In the genomic region with DNA sequence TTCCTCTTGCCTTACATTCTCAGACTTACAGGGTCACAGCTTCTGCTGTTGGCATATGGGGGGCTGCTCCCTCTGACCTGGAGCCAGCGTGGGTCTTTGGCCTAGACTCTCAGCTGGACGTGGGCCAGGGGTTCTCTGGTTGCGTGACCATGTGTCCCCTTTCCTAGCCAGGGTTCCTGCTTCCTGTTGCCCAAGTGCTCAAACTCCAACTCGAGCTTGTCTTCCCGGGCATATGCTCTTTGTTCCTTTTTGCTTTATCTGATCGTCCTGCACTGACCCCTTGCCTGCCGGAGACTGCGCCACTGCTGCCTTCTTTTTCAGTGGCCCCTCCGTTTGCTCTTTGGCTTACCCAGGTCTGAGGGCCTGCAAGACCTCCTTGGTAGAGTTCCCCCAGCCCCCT, we compare ENCODE assay signal across 15 cellular contexts. TPM values are rescaled to one million over a fixed set of nuclear protein-coding genes. Genes with fewer than 3 reads are reported as not detected.
DNase-seq lines count a peak whose midpoint lies in the region; ATAC-seq, FAIRE-seq and TF ChIP-seq lines count a peak whose summit lies in the region.
"Had no signal": no experiment of that assay in that cellular context is flagged by ENCODE, and none has a peak within 500 bp of the region (broad histone marks: within the 10 kb centered on the region; RNA-seq: fewer than 3 reads in every experiment).

No MANE protein-coding gene starts in this region.

- H3K36me3 ChIP-seq in K562 (ENCODE audit: control insufficient read depth, insufficient read depth, low read length) (peaks cover 16% of the 10 kb centered on the region), pancreas (no peaks in the 10 kb centered on the region)
- H3K36me3 ChIP-seq: brain microvascular endothelial cell had no signal

- H3K9me1 ChIP-seq in K562 (ENCODE audit: control insufficient read depth, insufficient read depth, low read length), result no peaks in the 10 kb centered on the region

- no peak overlapping the region for H3K4me3 ChIP-seq in K562
- no peak overlapping the region for H3K4me3 ChIP-seq in pancreas

- intact Hi-C loops in K562 (cut with micrococcal nuclease), result loop anchor here (5.0 kb wide), 1 partner anchor 65 kb away; no protein-coding TSS in a partner anchor
- intact Hi-C loops in pancreas (cut with DNase I), result no loop called here

- H3K27me3 ChIP-seq in K562 (ENCODE audit: control insufficient read depth in 2 of 2, insufficient read depth in 2 of 2, low read length in 2 of 2) (no peaks in the 10 kb centered on the region), pancreas (no peaks in the 10 kb centered on the region)
- H3K27me3 ChIP-seq: brain microvascular endothelial cell, foreskin keratinocyte had no signal

- H3K4me2 ChIP-seq in K562 (ENCODE audit: insufficient read depth, low read length), result peak overlapping the region; percentile 21; the same call in 1 of the 2 replicates

- H4K20me1 ChIP-seq in K562 (replicated peaks; ENCODE audit: control insufficient read depth, insufficient read depth, low read length), result no peaks in the 10 kb centered on the region

- no peak overlapping the region for H2AFZ ChIP-seq in K562 (ENCODE audit: low read depth, low read length)

- TF ChIP-seq EP300 in K562 (IDR thresholded peaks at IDR 0.05; ENCODE audit: low read length), result no peak

- H3K4me1 ChIP-seq in K562 (replicated peaks in 1 of 2; ENCODE audit: control insufficient read depth in 2 of 2, insufficient read depth in 2 of 2, low read length in 2 of 2) (peaks cover 6 to 17% of the 10 kb centered on the region in 2 experiments), pancreas (no peaks in the 10 kb centered on the region)
- H3K4me1 ChIP-seq: foreskin keratinocyte had no signal

- peak overlapping the region in 1 of 2 experiments; percentile 47; a peak in 2 of 4 replicates for H3K9ac ChIP-seq in K562 (ENCODE audit: insufficient read depth in 1 of 2, low read depth in 2 of 2, low read length in 2 of 2)

- no TSS peak for BruUV-seq in K562 (replicated peaks; lab: Mats Ljungman, UMichigan)

- FAIRE-seq in GM12892 (lab: Jason Lieb, UNC) (peak; percentile 67), K562 (lab: Jason Lieb, UNC) (no peak), pancreas (lab: Jason Lieb, UNC) (no peak)

- H3K79me2 ChIP-seq in K562 (ENCODE audit: control insufficient read depth, insufficient read depth, low read length), result peaks cover 6% of the 10 kb centered on the region; the same call in 1 of the 3 replicates

- DNase-seq in GM12892 (ENCODE audit: insufficient read length) (no peak), K562 (ENCODE audit: extremely low read depth in 1 of 4, low spot score in 3 of 4) (no peak), cortex of kidney (lab: John Stamatoyannopoulos, UW) (no peak), dermis blood vessel endothelial cell (no peak), pancreas (no peak)
- DNase-seq: activated CD4-positive, alpha-beta T cell treated with anti-CD3 and anti-CD28 coated beads for 4 hours; brain microvascular endothelial cell; DND-41; effector memory CD8-positive, alpha-beta T cell; foreskin keratinocyte; OCI-M1; posterior cingulate gyrus had no signal

- TF ChIP-seq CTCF in K562 (IDR thresholded peaks at IDR 0.05 in 2 of 3, conservative IDR thresholded peaks at IDR 0.05 in 1 of 3; ENCODE audit: insufficient read depth in 2 of 3, low read depth in 1 of 3, low read length in 3 of 3) (no peak), pancreas (IDR thresholded peaks at IDR 0.05) (no peak)

- POLR2A ChIA-PET in K562 (lab: Yijun Ruan, JAX), result no interaction called here

- peak; percentile 6 for ATAC-seq in GM19351 (IDR thresholded peaks at IDR 0.05; ENCODE audit: unreplicated experiment)
- ATAC-seq in HG03175 (IDR thresholded peaks at IDR 0.05; ENCODE audit: unreplicated experiment), result peak; percentile 15
- ATAC-seq in K562, result peak; percentile 36; the same call in 2 of the 3 replicates
- no peak for ATAC-seq in GM21825 (IDR thresholded peaks at IDR 0.05; ENCODE audit: unreplicated experiment)
- no peak for ATAC-seq in pancreas
- ATAC-seq: effector memory CD8-positive, alpha-beta T cell; foreskin keratinocyte had no signal

- TF ChIP-seq POLR2A in GM12892 (IDR thresholded peaks at IDR 0.05; ENCODE audit: low read depth, low read length), result no peak
- TF ChIP-seq POLR2A in K562 (conservative IDR thresholded peaks at IDR 0.05), result no peak

- H3K9me3 ChIP-seq in K562 (replicated peaks; ENCODE audit: control insufficient read depth, insufficient read depth, low read depth, low read length), result no peaks in the 10 kb centered on the region
- no peaks in the 10 kb centered on the region for H3K9me3 ChIP-seq in pancreas

- H3K27ac ChIP-seq in K562 (ENCODE audit: extremely low read depth, low read depth, low read length) (peak overlapping the region; percentile 59), pancreas (no peak overlapping the region)
- H3K27ac ChIP-seq: brain microvascular endothelial cell, foreskin keratinocyte had no signal

- CTCF ChIA-PET in K562 (lab: Yijun Ruan, JAX; ENCODE audit: low intra/inter-chr PET ratio), result no interaction called here

- in situ Hi-C loops in K562 (cut with MboI), result no loop called here

- no peak for TF ChIP-seq RAD21 in K562 (CRISPR knock-in tag; conservative IDR thresholded peaks at IDR 0.05 in 1 of 2, IDR thresholded peaks at IDR 0.05 in 1 of 2)

- 44% methylated on average over 9 of the region's 9 CpGs for WGBS in K562 (ENCODE audit: insufficient coverage, low coverage, missing lambda C conversion rate)
- 86 to 88% methylated on average over 9 of the region's 9 CpGs for WGBS in pancreas, 2 donors

TF ChIP-seq in K562, 482 proteins besides CTCF, POLR2A, EP300 and RAD21 (continues in another document):
- TF ChIP-seq, protein P1, sequence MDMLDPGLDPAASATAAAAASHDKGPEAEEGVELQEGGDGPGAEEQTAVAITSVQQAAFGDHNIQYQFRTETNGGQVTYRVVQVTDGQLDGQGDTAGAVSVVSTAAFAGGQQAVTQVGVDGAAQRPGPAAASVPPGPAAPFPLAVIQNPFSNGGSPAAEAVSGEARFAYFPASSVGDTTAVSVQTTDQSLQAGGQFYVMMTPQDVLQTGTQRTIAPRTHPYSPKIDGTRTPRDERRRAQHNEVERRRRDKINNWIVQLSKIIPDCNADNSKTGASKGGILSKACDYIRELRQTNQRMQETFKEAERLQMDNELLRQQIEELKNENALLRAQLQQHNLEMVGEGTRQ (CRISPR knock-in tag; IDR thresholded peaks at IDR 0.05), result no peak
- TF ChIP-seq, protein P2, sequence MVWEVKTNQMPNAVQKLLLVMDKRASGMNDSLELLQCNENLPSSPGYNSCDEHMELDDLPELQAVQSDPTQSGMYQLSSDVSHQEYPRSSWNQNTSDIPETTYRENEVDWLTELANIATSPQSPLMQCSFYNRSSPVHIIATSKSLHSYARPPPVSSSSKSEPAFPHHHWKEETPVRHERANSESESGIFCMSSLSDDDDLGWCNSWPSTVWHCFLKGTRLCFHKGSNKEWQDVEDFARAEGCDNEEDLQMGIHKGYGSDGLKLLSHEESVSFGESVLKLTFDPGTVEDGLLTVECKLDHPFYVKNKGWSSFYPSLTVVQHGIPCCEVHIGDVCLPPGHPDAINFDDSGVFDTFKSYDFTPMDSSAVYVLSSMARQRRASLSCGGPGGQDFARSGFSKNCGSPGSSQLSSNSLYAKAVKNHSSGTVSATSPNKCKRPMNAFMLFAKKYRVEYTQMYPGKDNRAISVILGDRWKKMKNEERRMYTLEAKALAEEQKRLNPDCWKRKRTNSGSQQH (CRISPR knock-in tag; IDR thresholded peaks at IDR 0.05), result no peak
- no peak for TF ChIP-seq LARP7 (IDR thresholded peaks at IDR 0.05)
- TF ChIP-seq NR2F6 (CRISPR knock-in tag; IDR thresholded peaks at IDR 0.05), result no peak
- no peak for TF ChIP-seq KDM1A (IDR thresholded peaks at IDR 0.05)
- TF ChIP-seq JUN (IDR thresholded peaks at IDR 0.05; ENCODE audit: borderline replicate concordance, low read depth, low read length), result no peak
- TF ChIP-seq JUN (CRISPR knock-in tag; IDR thresholded peaks at IDR 0.05; ENCODE audit: borderline replicate concordance), result no peak
- no peak for TF ChIP-seq FOXK1 (CRISPR knock-in tag; IDR thresholded peaks at IDR 0.05; ENCODE audit: borderline replicate concordance)
- TF ChIP-seq NFIX (CRISPR knock-in tag; IDR thresholded peaks at IDR 0.05; ENCODE audit: low read depth), result no peak
- TF ChIP-seq, protein P3, sequence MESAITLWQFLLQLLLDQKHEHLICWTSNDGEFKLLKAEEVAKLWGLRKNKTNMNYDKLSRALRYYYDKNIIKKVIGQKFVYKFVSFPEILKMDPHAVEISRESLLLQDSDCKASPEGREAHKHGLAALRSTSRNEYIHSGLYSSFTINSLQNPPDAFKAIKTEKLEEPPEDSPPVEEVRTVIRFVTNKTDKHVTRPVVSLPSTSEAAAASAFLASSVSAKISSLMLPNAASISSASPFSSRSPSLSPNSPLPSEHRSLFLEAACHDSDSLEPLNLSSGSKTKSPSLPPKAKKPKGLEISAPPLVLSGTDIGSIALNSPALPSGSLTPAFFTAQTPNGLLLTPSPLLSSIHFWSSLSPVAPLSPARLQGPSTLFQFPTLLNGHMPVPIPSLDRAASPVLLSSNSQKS (CRISPR knock-in tag; IDR thresholded peaks at IDR 0.05), result no peak

RNA-seq across cellular contexts. Expression of a gene that starts 25.3 kb away (rescaled TPM):
- 100 TPM for polyA plus RNA-seq in GM12892 (2012; ENCODE audit: missing spikeins)
- 3.6 and 4.7 TPM in 2 replicates for total RNA-seq in K562 (2011; cell fraction: chromatin; rRNA removed; ENCODE audit: low replicate concordance)
- total RNA-seq in K562 (2011; cell fraction: nucleolus; rRNA removed), result 2.6 and 4.0 TPM in 2 replicates
- total RNA-seq in K562 (2011; cell fraction: nucleoplasm; rRNA removed), result 4.1 and 5.4 TPM in 2 replicates
- total RNA-seq in K562 (2014; rRNA removed), result 1.3 and 1.6 TPM in 2 replicates
- total RNA-seq in K562 (2014; rRNA removed; fragmentation: Illumina TruSeq; extraction: Trizol), result 2.9 and 3.5 TPM in 2 replicates
- total RNA-seq in K562 (2015; rRNA removed; fragmentation: Illumina TruSeq; extraction: Trizol), result 9.3 and 10.0 TPM in 2 replicates
- 2.3 TPM in 2 replicates for total RNA-seq in K562 (2021)
- 2.6 and 9.4 TPM in 2 replicates for polyA plus RNA-seq in K562 (2011; rRNA removed)
- 1.7 and 5.1 TPM in 2 replicates for polyA plus RNA-seq in K562 (2011; cell fraction: cytosol; rRNA removed)
- polyA plus RNA-seq in K562 (2011; cell fraction: nucleus; rRNA removed), result 0.97 and 2.6 TPM in 2 replicates
- polyA plus RNA-seq in K562 (2012), result 3.7 and 8.1 TPM in 2 replicates
- 3.6 and 3.7 TPM in 2 replicates for polyA plus RNA-seq in K562 (2014; fragmentation: Illumina TruSeq; extraction: Trizol)
- polyA plus RNA-seq in K562 (2014; fragmentation: Nextera tagmentation; extraction: Ambion mirVana), result 10 to 100 TPM in 1 of 2 experiments, 1 to 10 TPM in 1; 6.9 to 10.2 TPM
- 1.9 and 2.5 TPM in 2 replicates for polyA plus RNA-seq in K562 (2014; rRNA removed)
- polyA minus RNA-seq in K562 (2011; rRNA and poly(A)+ RNA removed), result 2.0 and 6.3 TPM in 2 replicates
- polyA minus RNA-seq in K562 (2011; cell fraction: cytosol; rRNA and poly(A)+ RNA removed), result 2.6 TPM in 1 of 2 replicates, not detected in the other
- 0.78 and 0.81 TPM in 2 replicates for polyA minus RNA-seq in K562 (2011; cell fraction: nucleus; rRNA and poly(A)+ RNA removed)
- total RNA-seq in dermis blood vessel endothelial cell, result 0.09 and 0.34 TPM in 2 replicates
- 1 to 10 TPM in 3 of 6 donors, under 1 TPM in 3; 0.23 to 3.5 (median 1.1) TPM for total RNA-seq in pancreas
- 1 to 10 TPM in 1 of 2 donors, under 1 TPM in 1; 0.61 to 1.2 TPM for polyA plus RNA-seq in pancreas
- total RNA-seq: foreskin keratinocyte had no signal
- polyA plus RNA-seq: foreskin keratinocyte had no signal

Comparison
In these comparisons a context has a peak if more than half of its experiments do, and no peak if none do; other contexts are left out.
1. ATAC-seq: peak in GM19351 (single experiment), HG03175 (single experiment) and K562 (single experiment); none in GM21825 (single experiment) and pancreas (0 of 4).